Comparison of ENCODE assay signal across 16 cellular contexts in the genomic region with DNA sequence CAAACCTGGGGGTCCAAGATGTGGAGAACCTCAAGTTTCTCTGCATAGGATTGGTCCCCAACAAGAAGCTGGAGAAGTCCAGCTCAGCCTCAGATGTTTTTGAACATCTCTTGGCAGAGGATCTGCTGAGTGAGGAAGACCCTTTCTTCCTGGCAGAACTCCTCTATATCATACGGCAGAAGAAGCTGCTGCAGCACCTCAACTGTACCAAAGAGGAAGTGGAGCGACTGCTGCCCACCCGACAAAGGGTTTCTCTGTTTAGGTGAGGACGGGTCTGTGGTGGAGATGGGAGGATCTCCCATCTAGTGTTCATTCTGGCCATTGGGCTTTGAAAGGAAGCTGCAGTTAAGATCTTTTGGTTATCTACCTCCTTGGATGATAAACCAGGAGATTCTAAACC. TPM values are rescaled to one million over a fixed set of nuclear protein-coding genes. Genes with fewer than 3 reads are reported as not detected.
DNase-seq lines count a peak whose midpoint lies in the region; ATAC-seq, FAIRE-seq and TF ChIP-seq lines count a peak whose summit lies in the region.
"Had no signal": no experiment of that assay in that cellular context is flagged by ENCODE, and none has a peak within 500 bp of the region (broad histone marks: within the 10 kb centered on the region; RNA-seq: fewer than 3 reads in every experiment).

No MANE protein-coding gene starts in this region.

- no peak for DNase-seq in CD8-positive, alpha-beta T cell
- peak in 1 of 9 donors; percentile 16 for DNase-seq in naive thymus-derived CD4-positive, alpha-beta T cell
- no peak for DNase-seq in stimulated activated naive CD4-positive, alpha-beta T cell (lab: John Stamatoyannopoulos, UW)
- DNase-seq in mammary epithelial cell: no peak
- DNase-seq in small intestine: no peak
- DNase-seq: activated effector memory CD4-positive, alpha-beta T cell treated with anti-CD3 and anti-CD28 coated beads, Interleukin-2, amount 50 U/mL, for 16 hours; caudate nucleus; H7; hippocampal formation; NCI-H2029 treated with DMSO at 0.1 percent for 48 hours; nucleus accumbens had no signal

- H4K20me1 ChIP-seq in KMS-11 (ENCODE audit: insufficient read depth) (no peaks in the 10 kb centered on the region), mammary epithelial cell (ENCODE audit: insufficient read depth, low read length) (no peaks in the 10 kb centered on the region)

- no peaks in the 10 kb centered on the region for H3K27me3 ChIP-seq in CD8-positive, alpha-beta T cell (ENCODE audit: insufficient read depth, low read length)
- H3K27me3 ChIP-seq in KMS-11 (ENCODE audit: insufficient read depth, low read depth) (no peaks in the 10 kb centered on the region), mammary epithelial cell (ENCODE audit: insufficient read depth, low read length) (no peaks in the 10 kb centered on the region), small intestine (ENCODE audit: control insufficient read depth in 2 of 2, insufficient read depth in 2 of 2, low read length in 2 of 2) (no peaks in the 10 kb centered on the region)
- no peaks in the 10 kb centered on the region for H3K27me3 ChIP-seq in naive thymus-derived CD4-positive, alpha-beta T cell (ENCODE audit: control insufficient read depth in 2 of 2, insufficient read depth in 2 of 2, low read length in 2 of 2)

- H3K9me3 Mint-ChIP-seq in CD8-positive, alpha-beta T cell: no peaks in the 10 kb centered on the region
- H3K9me3 Mint-ChIP-seq in activated T-helper 17 cell treated with anti-CD3 and anti-CD28 coated beads, Interleukin-2, amount 50 U/mL, for 72 hours: no peaks in the 10 kb centered on the region
- H3K9me3 Mint-ChIP-seq in naive thymus-derived CD4-positive, alpha-beta T cell: peaks cover 0 to 4% (median 0%) of the 10 kb centered on the region in 11 donors

- peak overlapping the region; percentile 90 for H3K27ac Mint-ChIP-seq in CD8-positive, alpha-beta T cell
- H3K27ac Mint-ChIP-seq in activated T-helper 17 cell treated with anti-CD3 and anti-CD28 coated beads, Interleukin-2, amount 50 U/mL, for 72 hours: peak overlapping the region; percentile 96
- peak overlapping the region; percentile 49 to 96 (median 94) for H3K27ac Mint-ChIP-seq in naive thymus-derived CD4-positive, alpha-beta T cell

- H3K27me3 Mint-ChIP-seq in CD8-positive, alpha-beta T cell (ENCODE audit: low read depth): no peaks in the 10 kb centered on the region
- H3K27me3 Mint-ChIP-seq in activated T-helper 17 cell treated with anti-CD3 and anti-CD28 coated beads, Interleukin-2, amount 50 U/mL, for 72 hours: no peaks in the 10 kb centered on the region
- H3K27me3 Mint-ChIP-seq in naive thymus-derived CD4-positive, alpha-beta T cell: no peaks in the 10 kb centered on the region

- no peak for TF ChIP-seq CTCF in CD8-positive, alpha-beta T cell (IDR thresholded peaks at IDR 0.05)
- TF ChIP-seq CTCF in KMS-11 (conservative IDR thresholded peaks at IDR 0.05; ENCODE audit: low read depth, low read length) (no peak), mammary epithelial cell (conservative IDR thresholded peaks at IDR 0.05 in 1 of 2, IDR thresholded peaks at IDR 0.05 in 1 of 2; ENCODE audit: extremely low read depth in 1 of 2, insufficient read depth in 1 of 2, low read depth in 1 of 2, low read length in 2 of 2) (no peak)

- peak overlapping the region; percentile 57 for H3K4me3 ChIP-seq in CD8-positive, alpha-beta T cell (ENCODE audit: low read depth, low read length)
- H3K4me3 ChIP-seq in KMS-11 (IDR thresholded peaks at IDR 0.05; ENCODE audit: insufficient read depth, low read depth, low read length) (no peak overlapping the region), mammary epithelial cell (replicated peaks in 1 of 3; ENCODE audit: insufficient read depth in 1 of 3, low read depth in 2 of 3, low read length in 3 of 3) (no peak overlapping the region), small intestine (ENCODE audit: low read depth in 1 of 2, low read length in 2 of 2) (peak overlapping the region in 1 of 2 donors; percentile 27)
- H3K4me3 ChIP-seq in naive thymus-derived CD4-positive, alpha-beta T cell (ENCODE audit: low read length): peak overlapping the region; percentile 64
- H3K4me3 ChIP-seq: thoracic aorta had no signal

- POLR2A ChIA-PET in CD8-positive, alpha-beta T cell (lab: Charles Lee): interaction anchor here (1.4 kb wide), 1 partner anchor 47 kb away, joined by 14 read pairs; no protein-coding TSS in a partner anchor
- POLR2A ChIA-PET in naive thymus-derived CD4-positive, alpha-beta T cell (lab: Charles Lee): interaction anchor here (0.7 to 1.6 kb wide), 5 partner anchors 9 to 47 kb away, joined by 3 to 14 read pairs (median 4); no protein-coding TSS in a partner anchor

- H3K4me2 ChIP-seq in KMS-11: peak overlapping the region; percentile 79
- H3K4me2 ChIP-seq in mammary epithelial cell (ENCODE audit: insufficient read depth, low read depth, low read length): no peak overlapping the region

- no TSS peak for BruUV-seq in mammary epithelial cell (replicated peaks; lab: Mats Ljungman, UMichigan)

- H3K27ac ChIP-seq in CD8-positive, alpha-beta T cell (ENCODE audit: low read depth, low read length): peak overlapping the region; percentile 34
- H3K27ac ChIP-seq in KMS-11 (no peak overlapping the region), mammary epithelial cell (ENCODE audit: insufficient read depth, low read depth, low read length) (no peak overlapping the region), small intestine (ENCODE audit: low read depth in 1 of 2, low read length in 1 of 2) (peak overlapping the region in 1 of 2 donors; percentile 12)
- peak overlapping the region; percentile 89 for H3K27ac ChIP-seq in naive thymus-derived CD4-positive, alpha-beta T cell (ENCODE audit: low read depth, low read length)
- H3K27ac ChIP-seq: epithelial cell of prostate, thoracic aorta had no signal

- H3K36me3 Mint-ChIP-seq in CD8-positive, alpha-beta T cell: peaks cover 51% of the 10 kb centered on the region
- peaks cover 53% of the 10 kb centered on the region for H3K36me3 Mint-ChIP-seq in activated T-helper 17 cell treated with anti-CD3 and anti-CD28 coated beads, Interleukin-2, amount 50 U/mL, for 72 hours (ENCODE audit: low read depth)
- H3K36me3 Mint-ChIP-seq in naive thymus-derived CD4-positive, alpha-beta T cell: peaks cover 7 to 46% (median 31%) of the 10 kb centered on the region in 5 donors

- peaks cover 64% of the 10 kb centered on the region for H3K4me1 Mint-ChIP-seq in CD8-positive, alpha-beta T cell (ENCODE audit: low read depth)
- peaks cover 28% of the 10 kb centered on the region for H3K4me1 Mint-ChIP-seq in activated T-helper 17 cell treated with anti-CD3 and anti-CD28 coated beads, Interleukin-2, amount 50 U/mL, for 72 hours
- H3K4me1 Mint-ChIP-seq in naive thymus-derived CD4-positive, alpha-beta T cell: peaks cover 39 to 58% (median 54%) of the 10 kb centered on the region in 7 donors

- in situ Hi-C loops in mammary epithelial cell (cut with MboI; ENCODE audit: low sequenced_read_pairs in 2 of 2): loop anchor here in 1 of 2 donors (25.0 kb wide), 1 partner anchor 474 kb away; no protein-coding TSS in a partner anchor

- H3K36me3 ChIP-seq in CD8-positive, alpha-beta T cell (ENCODE audit: insufficient read depth, low read length): peaks cover 4% of the 10 kb centered on the region
- H3K36me3 ChIP-seq in KMS-11 (ENCODE audit: insufficient read depth): no peaks in the 10 kb centered on the region
- peaks cover 0 to 22% (median 0%) of the 10 kb centered on the region in 3 experiments for H3K36me3 ChIP-seq in naive thymus-derived CD4-positive, alpha-beta T cell (ENCODE audit: control insufficient read depth in 2 of 3, insufficient read depth in 3 of 3, low read length in 3 of 3)
- no peaks in the 10 kb centered on the region for H3K36me3 ChIP-seq in mammary epithelial cell (ENCODE audit: insufficient read depth, low read length)
- H3K36me3 ChIP-seq in small intestine (ENCODE audit: control insufficient read depth in 2 of 2, insufficient read depth in 2 of 2, low read length in 2 of 2): no peaks in the 10 kb centered on the region
- H3K36me3 ChIP-seq: thoracic aorta had no signal

- H3K4me1 ChIP-seq in CD8-positive, alpha-beta T cell (ENCODE audit: insufficient read depth, low read length): peaks cover 52% of the 10 kb centered on the region
- H3K4me1 ChIP-seq in KMS-11 (ENCODE audit: low read depth, poor library complexity, severe bottlenecking) (peaks cover 63% of the 10 kb centered on the region), mammary epithelial cell (ENCODE audit: insufficient read depth, low read length) (peaks cover 5% of the 10 kb centered on the region), small intestine (ENCODE audit: control insufficient read depth in 2 of 2, insufficient read depth in 1 of 2, low read depth in 1 of 2, low read length in 1 of 2) (peaks cover 0 to 2% of the 10 kb centered on the region in 2 donors)
- peaks cover 22 to 52% of the 10 kb centered on the region in 2 donors for H3K4me1 ChIP-seq in naive thymus-derived CD4-positive, alpha-beta T cell (ENCODE audit: control insufficient read depth in 2 of 2, insufficient read depth in 2 of 2, low read length in 2 of 2)

- no peak for FAIRE-seq in small intestine (lab: Jason Lieb, UNC)

- dilution Hi-C loops in mammary epithelial cell (cut with HindIII; ENCODE audit: low sequenced_read_pairs): no loop called here

- H2AFZ ChIP-seq in KMS-11 (ENCODE audit: low read depth) (no peak overlapping the region), mammary epithelial cell (ENCODE audit: low read depth, low read length) (no peak overlapping the region)

- H3K79me2 ChIP-seq in KMS-11 (ENCODE audit: insufficient read depth, low read depth) (peaks cover 61% of the 10 kb centered on the region), mammary epithelial cell (ENCODE audit: insufficient read depth, low read length) (no peaks in the 10 kb centered on the region)

- ATAC-seq in CD8-positive, alpha-beta T cell: no peak
- no peak for ATAC-seq in activated T-helper 17 cell treated with anti-CD3 and anti-CD28 coated beads, Interleukin-2, amount 50 U/mL, for 72 hours (replicated peaks)
- peak; percentile 20 for ATAC-seq in naive thymus-derived CD4-positive, alpha-beta T cell
- ATAC-seq in HG03521 (IDR thresholded peaks at IDR 0.05; ENCODE audit: unreplicated experiment): no peak

- CTCF ChIA-PET in CD8-positive, alpha-beta T cell (lab: Charles Lee): interaction anchor here (0.8 to 1.5 kb wide), 5 partner anchors 8 to 267 kb away, joined by 3 to 26 read pairs (median 4); a partner anchor contains a TSS
- CTCF ChIA-PET in naive thymus-derived CD4-positive, alpha-beta T cell (lab: Charles Lee): interaction anchor here (0.6 to 1.6 kb wide), 5 partner anchors 9 to 1079 kb away, joined by 3 to 21 read pairs (median 6); no protein-coding TSS in a partner anchor
- CTCF ChIA-PET in mammary epithelial cell (lab: Charles Lee; ENCODE audit: low non-redundant PET): no interaction called here

- peak overlapping the region; percentile 94 for H3K4me3 Mint-ChIP-seq in CD8-positive, alpha-beta T cell
- H3K4me3 Mint-ChIP-seq in activated T-helper 17 cell treated with anti-CD3 and anti-CD28 coated beads, Interleukin-2, amount 50 U/mL, for 72 hours: peak overlapping the region; percentile 98
- H3K4me3 Mint-ChIP-seq in naive thymus-derived CD4-positive, alpha-beta T cell: peak overlapping the region; percentile 87 to 99 (median 95)

- intact Hi-C loops in CD8-positive, alpha-beta T cell (cut with DNase I, micrococcal nuclease): loop anchor here in 1 of 2 experiments (1.0 kb wide), 1 partner anchor 8 kb away; no protein-coding TSS in a partner anchor
- intact Hi-C loops in naive thymus-derived CD4-positive, alpha-beta T cell (cut with micrococcal nuclease): loop anchor here (2.0 to 10.0 kb wide), 2 partner anchors 595 to 1079 kb away; a partner anchor contains a TSS
- intact Hi-C loops in mammary epithelial cell (cut with micrococcal nuclease): no loop called here

- H3K9ac ChIP-seq in KMS-11: no peak overlapping the region
- H3K9ac ChIP-seq in mammary epithelial cell (ENCODE audit: insufficient read depth, low read length): no peak overlapping the region

- 91% methylated on average over 4 of the region's 4 CpGs for WGBS in mammary epithelial cell (ENCODE audit: low coverage, missing lambda C conversion rate)
- 55 to 72% (median 72%) methylated on average over 4 of the region's 4 CpGs for WGBS in small intestine, 3 donors

- H3K9me3 ChIP-seq in CD8-positive, alpha-beta T cell (ENCODE audit: low read length): no peaks in the 10 kb centered on the region
- H3K9me3 ChIP-seq in naive thymus-derived CD4-positive, alpha-beta T cell (ENCODE audit: control insufficient read depth in 2 of 3, low read length in 3 of 3): no peaks in the 10 kb centered on the region
- no peaks in the 10 kb centered on the region for H3K9me3 ChIP-seq in mammary epithelial cell (replicated peaks; ENCODE audit: insufficient read depth, low read length)
- no peaks in the 10 kb centered on the region for H3K9me3 ChIP-seq in small intestine (ENCODE audit: control insufficient read depth, low read depth)
- H3K9me3 ChIP-seq: thoracic aorta had no signal

RNA-seq across cellular contexts. Expression of a gene that starts 2.9 kb away (rescaled TPM):
- 10 to 100 TPM in 1 of 2 experiments, 1 to 10 TPM in 1; 9.8 to 10.4 TPM for total RNA-seq in CD8-positive, alpha-beta T cell
- total RNA-seq in activated T-helper 17 cell treated with anti-CD3 and anti-CD28 coated beads, Interleukin-2, amount 50 U/mL, for 72 hours: 10 to 100 TPM; 10.8 to 22.7 TPM
- total RNA-seq in naive thymus-derived CD4-positive, alpha-beta T cell: 10 to 100 TPM; 29.0 to 49.8 (median 42.9) TPM
- polyA plus RNA-seq in naive thymus-derived CD4-positive, alpha-beta T cell: 10 to 100 TPM; 15.9 to 18.9 TPM
- total RNA-seq in mammary epithelial cell: 1 to 10 TPM; 4.5 to 5.7 TPM
- polyA plus RNA-seq in mammary epithelial cell (2.9 TPM), small intestine (10 to 100 TPM; 11.6 to 21.7 (median 17.9) TPM)
- polyA minus RNA-seq in mammary epithelial cell: 8.0 TPM

Comparison
In these comparisons a context has a peak if more than half of its experiments do, and no peak if none do; other contexts are left out.
1. H3K27ac ChIP-seq: peak in CD8-positive, alpha-beta T cell (single experiment) and naive thymus-derived CD4-positive, alpha-beta T cell (single experiment); none in KMS-11 (single experiment) and mammary epithelial cell (single experiment).
2. H3K4me3 ChIP-seq: peak in CD8-positive, alpha-beta T cell (single experiment) and naive thymus-derived CD4-positive, alpha-beta T cell (single experiment); none in KMS-11 (single experiment) and mammary epithelial cell (0 of 3).
3. Peak in every context shown above with its lines, with median percentiles within 50 percentile points of each other: H3K27ac Mint-ChIP-seq and H3K4me3 Mint-ChIP-seq.